Comparison of ENCODE assay signal across 8 cellular contexts in the genomic region with DNA sequence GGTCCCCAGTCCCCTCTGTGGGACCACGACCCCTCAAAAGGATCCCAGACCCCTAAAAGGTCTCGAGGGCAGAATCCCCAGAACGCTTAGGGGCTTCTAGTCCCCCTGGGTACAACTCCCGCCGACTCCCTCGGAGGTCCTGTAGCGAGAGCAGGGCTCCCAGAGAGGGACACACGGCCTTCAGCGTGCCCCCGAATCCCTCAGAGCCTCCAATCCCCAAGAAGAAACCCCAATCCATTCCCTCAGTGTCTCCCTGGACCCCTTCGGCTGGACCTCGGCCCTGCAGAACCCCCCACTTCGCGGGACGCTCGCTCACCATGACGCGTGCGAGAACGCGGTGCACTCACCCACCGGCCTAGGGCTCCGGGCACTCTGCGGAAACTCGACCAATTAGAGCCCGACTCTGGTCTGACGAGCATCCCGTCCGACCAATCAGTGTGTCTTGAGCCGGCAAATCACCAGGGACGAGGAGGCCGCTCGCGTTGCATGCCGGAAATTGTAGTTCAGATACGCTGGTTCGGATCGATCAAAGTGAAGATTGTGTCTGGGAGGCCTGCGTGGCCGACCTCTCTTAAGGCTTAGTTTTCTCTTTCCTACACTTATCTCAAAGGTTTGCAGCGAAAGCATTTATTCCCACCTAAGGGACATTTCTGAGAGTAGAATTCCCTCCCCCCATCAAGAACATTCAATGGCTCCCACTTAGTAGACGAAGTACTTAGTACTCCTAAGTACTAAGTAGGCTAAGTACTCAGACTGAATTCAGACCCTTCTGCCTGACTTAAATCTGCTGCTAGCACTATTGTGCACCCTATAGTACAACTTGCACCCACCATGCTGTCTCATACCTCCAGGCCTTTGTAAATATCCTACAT. TPM values are rescaled to one million over a fixed set of nuclear protein-coding genes. Genes with fewer than 3 reads are reported as not detected.
DNase-seq lines count a peak whose midpoint lies in the region; ATAC-seq and TF ChIP-seq lines count a peak whose summit lies in the region.

A gene (minus strand): TSS at position 369 of the 872 bp plus-strand sequence. CDS start 50 bp downstream, at position 319.

- no peak within 1 kb of the TSS for H3K27ac ChIP-seq in epithelial cell of prostate

- intact Hi-C loops in mucosa of descending colon (cut with DNase I, micrococcal nuclease) = no loop called here

- TF ChIP-seq CTCF in mucosa of descending colon (IDR thresholded peaks at IDR 0.05) = no peak

- no peak for TF ChIP-seq RAD21 in Ishikawa (IDR thresholded peaks at IDR 0.05; ENCODE audit: low read depth)

- TF ChIP-seq EP300 in Ishikawa (IDR thresholded peaks at IDR 0.05; ENCODE audit: borderline replicate concordance) = no peak

- no peaks in the 10 kb centered on the region for H3K9me3 ChIP-seq in mucosa of descending colon

- ATAC-seq in GM21576 (IDR thresholded peaks at IDR 0.05; ENCODE audit: unreplicated experiment) (peak; percentile 97), mucosa of descending colon (peak; percentile 99)

- H3K4me3 ChIP-seq in mucosa of descending colon = peak within 1 kb of the TSS; percentile 30

- H3K4me1 ChIP-seq in mucosa of descending colon (ENCODE audit: low read depth) = peaks cover 8% of the 10 kb centered on the region

- DNase-seq in DMS153 (lab: John Stamatoyannopoulos, UW) = peak; percentile 94
- DNase-seq in OCI-M2 (lab: John Stamatoyannopoulos, UW; ENCODE audit: unreplicated experiment) = peak; percentile 95
- DNase-seq in activated T-cell treated with anti-CD3 and anti-CD28 coated beads for 24 hours (ENCODE audit: low read depth) = peak; percentile 95
- peak; percentile 97 for DNase-seq in epithelial cell of prostate (ENCODE audit: low read depth, low spot score)
- peak; percentile 97 to 99 (median 98) for DNase-seq in mucosa of descending colon
- peak; percentile 83 to 91 for DNase-seq in stimulated activated CD8-positive, alpha-beta memory T cell treated with anti-CD3 and anti-CD28 coated beads, Interleukin-4, amount 100 ng/mL, for 1 hour (ENCODE audit: low read depth in 2 of 2, low spot score in 1 of 2)

- peaks cover 4% of the 10 kb centered on the region for H3K36me3 ChIP-seq in mucosa of descending colon (ENCODE audit: low read depth)

TF ChIP-seq in Ishikawa, 13 proteins besides CTCF, POLR2A, EP300 and RAD21:
- TF ChIP-seq ZBTB7A (IDR thresholded peaks at IDR 0.05; ENCODE audit: low read depth) (peak; percentile 80), TAF1 (IDR thresholded peaks at IDR 0.05; ENCODE audit: low read depth) (peak; percentile 61), CREB1 (IDR thresholded peaks at IDR 0.05; ENCODE audit: low read depth) (peak; percentile 45; the same call in 1 of the 2 replicates), TCF12 (IDR thresholded peaks at IDR 0.05; ENCODE audit: low read depth) (no peak), YY1 (IDR thresholded peaks at IDR 0.05; ENCODE audit: low read depth) (peak; percentile 47; the same call in 1 of the 2 replicates)
- TF ChIP-seq, protein P1, sequence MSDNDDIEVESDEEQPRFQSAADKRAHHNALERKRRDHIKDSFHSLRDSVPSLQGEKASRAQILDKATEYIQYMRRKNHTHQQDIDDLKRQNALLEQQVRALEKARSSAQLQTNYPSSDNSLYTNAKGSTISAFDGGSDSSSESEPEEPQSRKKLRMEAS (IDR thresholded peaks at IDR 0.05) = peak; percentile 97
- TF ChIP-seq, protein P2, sequence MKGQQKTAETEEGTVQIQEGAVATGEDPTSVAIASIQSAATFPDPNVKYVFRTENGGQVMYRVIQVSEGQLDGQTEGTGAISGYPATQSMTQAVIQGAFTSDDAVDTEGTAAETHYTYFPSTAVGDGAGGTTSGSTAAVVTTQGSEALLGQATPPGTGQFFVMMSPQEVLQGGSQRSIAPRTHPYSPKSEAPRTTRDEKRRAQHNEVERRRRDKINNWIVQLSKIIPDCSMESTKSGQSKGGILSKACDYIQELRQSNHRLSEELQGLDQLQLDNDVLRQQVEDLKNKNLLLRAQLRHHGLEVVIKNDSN (IDR thresholded peaks at IDR 0.05) = no peak

RNA-seq across cellular contexts. Expression of the gene that starts here (rescaled TPM):
- total RNA-seq in mucosa of descending colon = 10 to 100 TPM; 14.7 to 23.4 (median 17.6) TPM
